1 cellular context compared by ENCODE assay signal in genomic region chr22:30704978-30705377, GRCh38.
TF ChIP-seq lines count a peak whose summit lies in the region.

No MANE protein-coding gene starts in this region.

TF ChIP-seq in GM12878, 131 proteins besides CTCF, POLR2A, EP300 and RAD21 (continued from another document):
- TF ChIP-seq ZNF207 (IDR thresholded peaks at IDR 0.05; ENCODE audit: borderline replicate concordance) = no peak
- no peak for TF ChIP-seq KDM1A (IDR thresholded peaks at IDR 0.05; ENCODE audit: borderline replicate concordance)
- no peak for TF ChIP-seq RB1 (IDR thresholded peaks at IDR 0.05; ENCODE audit: borderline replicate concordance)
- no peak for TF ChIP-seq ZNF592 (IDR thresholded peaks at IDR 0.05)
- TF ChIP-seq GATAD2B (conservative IDR thresholded peaks at IDR 0.05; ENCODE audit: low read depth) = no peak
- TF ChIP-seq ATF7 (IDR thresholded peaks at IDR 0.05; ENCODE audit: low read depth) = no peak
- TF ChIP-seq ATF3 (IDR thresholded peaks at IDR 0.05; ENCODE audit: borderline replicate concordance, extremely low read depth, low read depth, low read length) = no peak
- no peak for TF ChIP-seq SUZ12 (IDR thresholded peaks at IDR 0.05; ENCODE audit: unreplicated experiment)
- TF ChIP-seq PRDM15 (CRISPR knock-in tag; IDR thresholded peaks at IDR 0.05) = no peak
- no peak for TF ChIP-seq ELK1 (IDR thresholded peaks at IDR 0.05; ENCODE audit: low read depth, low read length)
- no peak for TF ChIP-seq GABPA (IDR thresholded peaks at IDR 0.05; ENCODE audit: low read depth)
- no peak for TF ChIP-seq PML (IDR thresholded peaks at IDR 0.05; ENCODE audit: low read length)
- no peak for TF ChIP-seq BCL11A (IDR thresholded peaks at IDR 0.05; ENCODE audit: low read depth, low read length)
- no peak for TF ChIP-seq SMARCA5 (IDR thresholded peaks at IDR 0.05)
- TF ChIP-seq ZNF384 (IDR thresholded peaks at IDR 0.05; ENCODE audit: borderline replicate concordance, low read depth, low read length) = no peak
